Comparison of ENCODE assay signal across 19 cellular contexts in genomic region chr11:79087957-79088318, GRCh38.
DNase-seq lines count a peak whose midpoint lies in the region; ATAC-seq and TF ChIP-seq lines count a peak whose summit lies in the region.
"Had no signal": no experiment of that assay in that cellular context is flagged by ENCODE, and none has a peak within 500 bp of the region (broad histone marks: within the 10 kb centered on the region; RNA-seq: fewer than 3 reads in every experiment).

No MANE protein-coding gene starts in this region.

- H2BK120ac ChIP-seq in mesenchymal stem cell (ENCODE audit: low read depth, low read length), result no peak overlapping the region

- intact Hi-C loops in CD14-positive monocyte (cut with micrococcal nuclease), result no loop called here

- H3K9me3 ChIP-seq in mesenchymal stem cell (ENCODE audit: control insufficient read depth, low read length), result no peaks in the 10 kb centered on the region
- no peaks in the 10 kb centered on the region for H3K9me3 ChIP-seq in stomach smooth muscle (ENCODE audit: control insufficient read depth in 2 of 2, low read length in 2 of 2)

- peak overlapping the region; percentile 93 for H2AK5ac ChIP-seq in mesenchymal stem cell (ENCODE audit: low read length, severe bottlenecking)

- H3K4me1 ChIP-seq in mesenchymal stem cell (ENCODE audit: control insufficient read depth, insufficient read depth, low read depth, low read length), result peaks cover 32% of the 10 kb centered on the region
- H3K4me1 ChIP-seq in stomach smooth muscle (ENCODE audit: control insufficient read depth, insufficient read depth, low read length), result peaks cover 33% of the 10 kb centered on the region

- no peak overlapping the region for H3K9ac ChIP-seq in mesenchymal stem cell (ENCODE audit: low read length)
- no peak overlapping the region for H3K9ac ChIP-seq in stomach smooth muscle (ENCODE audit: low read length in 2 of 2)

- peak overlapping the region; percentile 13 for H3K27ac Mint-ChIP-seq in activated naive CD8-positive, alpha-beta T cell treated with anti-CD3 and anti-CD28 coated beads for 36 hours
- no peak overlapping the region for H3K27ac Mint-ChIP-seq in activated naive CD8-positive, alpha-beta T cell treated with anti-CD3 and anti-CD28 coated beads, Interleukin-2, amount 50 U/mL, for 24 hours
- H3K27ac Mint-ChIP-seq in CD14-positive monocyte, result no peak overlapping the region
- H3K27ac Mint-ChIP-seq: activated CD8-positive, alpha-beta T cell treated with anti-CD3 and anti-CD28 coated beads for 36 hours; activated T-helper 2 cell treated with anti-CD3 and anti-CD28 coated beads, Interferon-gamma antibody, Interleukin-2, Interleukin-4, amounts not matched to agents 10 μg/mL and 5 μg/mL and 100 μg/mL, durations not matched to agents 14 hours and 24 hours and 36 hours; effector memory CD8-positive, alpha-beta T cell; IgD-negative memory B cell had no signal

- peak overlapping the region; percentile 12 to 80 for H2BK12ac ChIP-seq in mesenchymal stem cell (ENCODE audit: low read length in 2 of 2)

- peak overlapping the region; percentile 30 for H4K8ac ChIP-seq in mesenchymal stem cell (ENCODE audit: low read length)

- H2BK5ac ChIP-seq in mesenchymal stem cell (ENCODE audit: low read depth, low read length, poor library complexity, severe bottlenecking), result peak overlapping the region; percentile 85

- H3K27me3 Mint-ChIP-seq in activated naive CD8-positive, alpha-beta T cell treated with anti-CD3 and anti-CD28 coated beads for 36 hours, result no peaks in the 10 kb centered on the region
- no peaks in the 10 kb centered on the region for H3K27me3 Mint-ChIP-seq in activated naive CD8-positive, alpha-beta T cell treated with anti-CD3 and anti-CD28 coated beads, Interleukin-2, amount 50 U/mL, for 24 hours
- H3K27me3 Mint-ChIP-seq in CD14-positive monocyte (ENCODE audit: low read depth in 3 of 3), result peaks cover 4 to 12% (median 5%) of the 10 kb centered on the region in 3 donors
- H3K27me3 Mint-ChIP-seq: activated CD8-positive, alpha-beta T cell treated with anti-CD3 and anti-CD28 coated beads for 36 hours; effector memory CD8-positive, alpha-beta T cell had no signal

- H2BK15ac ChIP-seq in mesenchymal stem cell (ENCODE audit: low read depth, poor library complexity, severe bottlenecking), result peak overlapping the region; percentile 33

- H3K4me3 ChIP-seq in astrocyte of the cerebellum (ENCODE audit: low read depth, low read length) (no peak overlapping the region), mesenchymal stem cell (ENCODE audit: insufficient read depth in 1 of 2, low read depth in 1 of 2, low read length in 2 of 2) (no peak overlapping the region), stomach smooth muscle (ENCODE audit: low read length in 2 of 2) (peak overlapping the region in 1 of 2 donors; percentile 15)
- H3K4me3 ChIP-seq: skin epidermis had no signal

- H4K91ac ChIP-seq in mesenchymal stem cell (ENCODE audit: low read length), result peak overlapping the region; percentile 34

- no peak overlapping the region for H3K4me3 Mint-ChIP-seq in activated naive CD8-positive, alpha-beta T cell treated with anti-CD3 and anti-CD28 coated beads for 36 hours
- H3K4me3 Mint-ChIP-seq in activated naive CD8-positive, alpha-beta T cell treated with anti-CD3 and anti-CD28 coated beads, Interleukin-2, amount 50 U/mL, for 24 hours, result no peak overlapping the region
- no peak overlapping the region for H3K4me3 Mint-ChIP-seq in CD14-positive monocyte
- H3K4me3 Mint-ChIP-seq: activated CD8-positive, alpha-beta T cell treated with anti-CD3 and anti-CD28 coated beads for 36 hours; effector memory CD8-positive, alpha-beta T cell; IgD-negative memory B cell; naive thymus-derived CD8-positive, alpha-beta T cell had no signal

- no peaks in the 10 kb centered on the region for H3K9me3 Mint-ChIP-seq in activated naive CD8-positive, alpha-beta T cell treated with anti-CD3 and anti-CD28 coated beads for 36 hours
- no peaks in the 10 kb centered on the region for H3K9me3 Mint-ChIP-seq in activated naive CD8-positive, alpha-beta T cell treated with anti-CD3 and anti-CD28 coated beads, Interleukin-2, amount 50 U/mL, for 24 hours
- peaks cover 0 to 7% (median 2%) of the 10 kb centered on the region in 7 donors for H3K9me3 Mint-ChIP-seq in CD14-positive monocyte
- H3K9me3 Mint-ChIP-seq: activated CD8-positive, alpha-beta T cell treated with anti-CD3 and anti-CD28 coated beads for 36 hours; activated T-helper 2 cell treated with anti-CD3 and anti-CD28 coated beads, Interferon-gamma antibody, Interleukin-2, Interleukin-4, amounts not matched to agents 10 μg/mL and 5 μg/mL and 100 μg/mL, durations not matched to agents 14 hours and 24 hours and 36 hours; effector memory CD8-positive, alpha-beta T cell; IgD-negative memory B cell; naive thymus-derived CD8-positive, alpha-beta T cell had no signal

- peak overlapping the region in 1 of 2 experiments; percentile 12 for H3K4ac ChIP-seq in mesenchymal stem cell (ENCODE audit: low read depth in 1 of 2, low read length in 2 of 2)

- 17% methylated on average over 4 of the region's 5 CpGs for WGBS in mesenchymal stem cell

- H3K27me3 ChIP-seq in mesenchymal stem cell (ENCODE audit: control insufficient read depth in 1 of 2, insufficient read depth in 1 of 2, low read length in 2 of 2) (no peaks in the 10 kb centered on the region), stomach smooth muscle (ENCODE audit: control insufficient read depth in 1 of 2, insufficient read depth in 2 of 2, low read length in 2 of 2) (no peaks in the 10 kb centered on the region)

- no peaks in the 10 kb centered on the region for H3K4me1 Mint-ChIP-seq in activated naive CD8-positive, alpha-beta T cell treated with anti-CD3 and anti-CD28 coated beads for 36 hours
- no peaks in the 10 kb centered on the region for H3K4me1 Mint-ChIP-seq in activated naive CD8-positive, alpha-beta T cell treated with anti-CD3 and anti-CD28 coated beads, Interleukin-2, amount 50 U/mL, for 24 hours
- no peaks in the 10 kb centered on the region for H3K4me1 Mint-ChIP-seq in CD14-positive monocyte
- H3K4me1 Mint-ChIP-seq: IgD-negative memory B cell; naive thymus-derived CD8-positive, alpha-beta T cell had no signal

- H3K27ac ChIP-seq in mesenchymal stem cell (ENCODE audit: low read length, poor library complexity, severe bottlenecking), result peak overlapping the region; percentile 88
- peak overlapping the region; percentile 53 for H3K27ac ChIP-seq in stomach smooth muscle (ENCODE audit: low read length)

- H3K14ac ChIP-seq in mesenchymal stem cell (ENCODE audit: low read length in 2 of 2), result no peak overlapping the region

- no peak overlapping the region for H3K23ac ChIP-seq in mesenchymal stem cell (ENCODE audit: low read length in 2 of 2)

- in situ Hi-C loops in astrocyte of the cerebellum (cut with HindIII; ENCODE audit: low sequenced_read_pairs), result no loop called here

- peak overlapping the region; percentile 67 to 81 for H3K18ac ChIP-seq in mesenchymal stem cell (ENCODE audit: low read depth in 1 of 2, low read length in 2 of 2)

- H3K4me2 ChIP-seq in mesenchymal stem cell (ENCODE audit: low read length, poor library complexity, severe bottlenecking), result no peak overlapping the region

- H3K36me3 Mint-ChIP-seq in activated naive CD8-positive, alpha-beta T cell treated with anti-CD3 and anti-CD28 coated beads for 36 hours, result no peaks in the 10 kb centered on the region
- H3K36me3 Mint-ChIP-seq in activated naive CD8-positive, alpha-beta T cell treated with anti-CD3 and anti-CD28 coated beads, Interleukin-2, amount 50 U/mL, for 24 hours (ENCODE audit: low read depth), result no peaks in the 10 kb centered on the region
- no peaks in the 10 kb centered on the region for H3K36me3 Mint-ChIP-seq in CD14-positive monocyte
- H3K36me3 Mint-ChIP-seq: naive thymus-derived CD8-positive, alpha-beta T cell had no signal

- no peaks in the 10 kb centered on the region for H3K79me1 ChIP-seq in mesenchymal stem cell (replicated peaks; ENCODE audit: low read length, poor library complexity, severe bottlenecking)

- no peak for ATAC-seq in activated naive CD8-positive, alpha-beta T cell treated with anti-CD3 and anti-CD28 coated beads, Interleukin-2, amount 50 U/mL, for 24 hours
- ATAC-seq in GM21737 (IDR thresholded peaks at IDR 0.05; ENCODE audit: unreplicated experiment), result no peak
- ATAC-seq: activated CD8-positive, alpha-beta T cell treated with anti-CD3 and anti-CD28 coated beads for 36 hours; effector memory CD8-positive, alpha-beta T cell; left cardiac atrium; naive thymus-derived CD8-positive, alpha-beta T cell had no signal

- no peak overlapping the region for H2AFZ ChIP-seq in mesenchymal stem cell (ENCODE audit: low read depth, low read length)

- DNase-seq in activated naive CD8-positive, alpha-beta T cell treated with anti-CD3 and anti-CD28 coated beads for 36 hours, result no peak
- DNase-seq in activated naive CD8-positive, alpha-beta T cell treated with anti-CD3 and anti-CD28 coated beads, Interleukin-2, amount 50 U/mL, for 24 hours, result no peak
- DNase-seq in astrocyte of the cerebellum (ENCODE audit: low read depth) (no peak), mesenchymal stem cell (peak; percentile 29), CD14-positive monocyte (ENCODE audit: low spot score) (no peak), GDM1 (lab: John Stamatoyannopoulos, UW) (no peak)
- DNase-seq: activated CD8-positive, alpha-beta T cell treated with anti-CD3 and anti-CD28 coated beads for 36 hours; Calu3; effector memory CD8-positive, alpha-beta T cell; glutamatergic neuron; left cardiac atrium; naive thymus-derived CD8-positive, alpha-beta T cell; NCI-H1436; NCI-H446 treated with DMSO at 0.1 percent for 48 hours had no signal

- TF ChIP-seq CTCF in astrocyte of the cerebellum (IDR thresholded peaks at IDR 0.05; ENCODE audit: low read depth, low read length, missing control alignments), result peak; percentile 34
- no peak for TF ChIP-seq CTCF in CD14-positive monocyte (IDR thresholded peaks at IDR 0.05)

- H3K36me3 ChIP-seq in mesenchymal stem cell (ENCODE audit: control insufficient read depth in 1 of 2, insufficient read depth in 2 of 2, low read depth in 1 of 2, low read length in 2 of 2) (no peaks in the 10 kb centered on the region), stomach smooth muscle (ENCODE audit: control insufficient read depth in 2 of 2, insufficient read depth in 2 of 2, low read length in 2 of 2) (no peaks in the 10 kb centered on the region)
